ENCODE assay signal across 8 cellular contexts in genomic region chr11:62922653-62923371, GRCh38. TPM values are rescaled to one million over a fixed set of nuclear protein-coding genes. Genes with fewer than 3 reads are reported as not detected.
DNase-seq lines count a peak whose midpoint lies in the region; TF ChIP-seq lines count a peak whose summit lies in the region.

No MANE protein-coding gene starts in this region.

- no peaks in the 10 kb centered on the region for H3K36me3 Mint-ChIP-seq in osteocyte (ENCODE audit: unreplicated experiment)

- H3K4me1 ChIP-seq in esophagus squamous epithelium: peaks cover 9 to 57% (median 31%) of the 10 kb centered on the region in 3 donors

- H3K4me1 Mint-ChIP-seq in osteocyte (ENCODE audit: unreplicated experiment): peaks cover 35% of the 10 kb centered on the region

- no peaks in the 10 kb centered on the region for H3K9me3 ChIP-seq in esophagus squamous epithelium

- no peak overlapping the region for H3K4me3 ChIP-seq in NB4 (ENCODE audit: low read depth, low read length)
- H3K4me3 ChIP-seq in cardiac fibroblast (replicated peaks in 1 of 2; ENCODE audit: low read depth in 2 of 2, low read length in 2 of 2): no peak overlapping the region
- no peak overlapping the region for H3K4me3 ChIP-seq in esophagus squamous epithelium

- H3K9me3 Mint-ChIP-seq in osteocyte (ENCODE audit: unreplicated experiment): no peaks in the 10 kb centered on the region

- H3K4me3 Mint-ChIP-seq in osteocyte (ENCODE audit: unreplicated experiment): no peak overlapping the region

- peaks cover 6 to 83% (median 32%) of the 10 kb centered on the region in 4 donors for H3K27me3 ChIP-seq in esophagus squamous epithelium

- H3K27me3 Mint-ChIP-seq in osteocyte (ENCODE audit: unreplicated experiment): peaks cover 61% of the 10 kb centered on the region

- no peak overlapping the region for H3K27ac ChIP-seq in esophagus squamous epithelium

- no peak overlapping the region for H3K27ac Mint-ChIP-seq in osteocyte (ENCODE audit: unreplicated experiment)

- H3K36me3 ChIP-seq in esophagus squamous epithelium: no peaks in the 10 kb centered on the region

- intact Hi-C loops in esophagus squamous epithelium (cut with DNase I): no loop called here

- TF ChIP-seq CTCF in NB4 (IDR thresholded peaks at IDR 0.05; ENCODE audit: low read depth, low read length) (peak; percentile 53), cardiac fibroblast (IDR thresholded peaks at IDR 0.05; ENCODE audit: low read depth, low read length) (peak; percentile 50), osteocyte (IDR thresholded peaks at IDR 0.05) (peak; percentile 20), esophagus squamous epithelium (IDR thresholded peaks at IDR 0.05) (peak in 2 of 6 experiments; percentile 13 to 28)

- WGBS in esophagus squamous epithelium, 2 donors: 23 to 41% methylated on average over 7 to 15 of the region's 22 CpGs

- TF ChIP-seq POLR2A in NB4 (IDR thresholded peaks at IDR 0.05; ENCODE audit: extremely low read depth, insufficient read length) (no peak), esophagus squamous epithelium (IDR thresholded peaks at IDR 0.05) (no peak)

- peak; percentile 47 for DNase-seq in COLO829 (ENCODE audit: low spot score)
- peak; percentile 49 for DNase-seq in NB4 (ENCODE audit: low read depth)
- peak in 1 of 2 donors; percentile 9 for DNase-seq in cardiac fibroblast (ENCODE audit: low read depth in 2 of 2)
- no peak for DNase-seq in osteocyte (ENCODE audit: extremely low spot score, unreplicated experiment)
- no peak for DNase-seq in MV-4-11 (lab: John Stamatoyannopoulos, UW)
- no peak for DNase-seq in NCI-H510A (lab: John Stamatoyannopoulos, UW)
- no peak for DNase-seq in NK-92 (lab: John Stamatoyannopoulos, UW; ENCODE audit: unreplicated experiment)
- no peak for DNase-seq in esophagus squamous epithelium (lab: John Stamatoyannopoulos, UW)

RNA-seq across cellular contexts. Expression of gene CHRM1, which starts 1.6 kb away (rescaled TPM):
- total RNA-seq in osteocyte (0.27 and 0.31 TPM in 2 replicates), esophagus squamous epithelium (under 1 TPM in 2 of 4 donors, not detected in 2; 0.30 to 0.73 TPM)

RNA-seq across cellular contexts. Expression of gene SLC3A2, which starts 42.1 kb away (rescaled TPM):
- total RNA-seq in osteocyte (326 and 362 TPM in 2 replicates), esophagus squamous epithelium (100 to 1,000 TPM; 132 to 373 (median 153) TPM)

Comparison
In these comparisons a context has a peak if more than half of its experiments do, and no peak if none do; other contexts are left out.
1. DNase-seq: peak in COLO829 (single experiment) and NB4 (single experiment); none in osteocyte (single experiment), MV-4-11 (single experiment), NCI-H510A (single experiment), NK-92 (single experiment) and esophagus squamous epithelium (single experiment).